Comparison of ENCODE assay signal across 2 cellular contexts in the genomic region with DNA sequence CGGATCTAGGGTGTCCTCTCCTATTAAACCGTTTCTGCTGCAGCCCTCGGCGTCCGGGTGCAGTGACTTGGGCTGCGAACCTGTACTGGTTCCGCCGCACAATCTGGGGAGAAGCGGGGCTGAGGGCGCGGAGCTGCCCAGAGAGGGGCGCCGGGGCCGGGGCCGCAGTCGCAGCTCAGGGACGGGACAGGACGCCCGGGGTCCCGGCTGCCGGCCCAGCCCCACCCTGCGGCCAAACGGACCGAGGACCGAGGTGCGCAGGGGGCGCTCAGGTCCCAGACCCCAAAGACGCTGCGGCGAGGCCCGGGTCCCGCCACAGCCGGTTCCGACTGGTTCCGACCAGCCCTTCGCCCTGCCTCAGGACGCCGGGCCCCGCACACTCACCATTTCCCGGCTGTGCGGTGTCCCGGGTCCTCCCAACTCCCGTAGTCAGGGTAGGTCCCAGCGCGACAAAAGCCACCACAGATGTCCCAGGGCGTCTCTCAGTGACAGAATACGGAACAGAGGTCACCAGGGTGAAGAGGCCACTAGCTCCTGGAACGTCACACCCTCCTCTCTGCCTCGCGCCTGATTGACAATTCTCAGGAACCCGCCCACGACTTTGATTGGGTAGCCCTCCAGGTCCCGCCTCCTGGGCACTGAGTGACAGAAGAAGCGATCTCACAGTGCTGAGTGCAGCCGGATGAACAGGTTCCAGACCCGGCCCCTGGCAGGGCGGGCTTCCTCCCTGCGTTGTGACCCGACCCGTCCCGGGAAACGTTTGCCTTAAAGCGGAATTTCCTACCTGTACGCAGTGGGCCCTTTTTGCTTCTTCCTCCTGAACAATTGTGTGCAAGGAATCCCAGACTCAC.
TF ChIP-seq lines count a peak whose summit lies in the region.

Gene ZNF44 (minus strand): TSS at position 576 of the 851 bp plus-strand sequence. CDS start 189 bp downstream, at position 387.

TF ChIP-seq in A549, 52 proteins besides CTCF, POLR2A, EP300 and RAD21 (continued from another document):
- TF ChIP-seq RNF2 (IDR thresholded peaks at IDR 0.05; ENCODE audit: borderline replicate concordance, low read depth) (no peak), HMGXB4 (CRISPR knock-in tag; IDR thresholded peaks at IDR 0.05; ENCODE audit: borderline replicate concordance) (no peak), SMC3 (IDR thresholded peaks at IDR 0.05) (no peak), CEBPB (IDR thresholded peaks at IDR 0.05) (no peak), RARB (CRISPR knock-in tag; IDR thresholded peaks at IDR 0.05) (no peak)

TF ChIP-seq in WTC11, 78 proteins besides CTCF, POLR2A, EP300 and RAD21 (continued from another document and continues in another):
- TF ChIP-seq, protein P1, sequence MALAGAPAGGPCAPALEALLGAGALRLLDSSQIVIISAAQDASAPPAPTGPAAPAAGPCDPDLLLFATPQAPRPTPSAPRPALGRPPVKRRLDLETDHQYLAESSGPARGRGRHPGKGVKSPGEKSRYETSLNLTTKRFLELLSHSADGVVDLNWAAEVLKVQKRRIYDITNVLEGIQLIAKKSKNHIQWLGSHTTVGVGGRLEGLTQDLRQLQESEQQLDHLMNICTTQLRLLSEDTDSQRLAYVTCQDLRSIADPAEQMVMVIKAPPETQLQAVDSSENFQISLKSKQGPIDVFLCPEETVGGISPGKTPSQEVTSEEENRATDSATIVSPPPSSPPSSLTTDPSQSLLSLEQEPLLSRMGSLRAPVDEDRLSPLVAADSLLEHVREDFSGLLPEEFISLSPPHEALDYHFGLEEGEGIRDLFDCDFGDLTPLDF (CRISPR knock-in tag; IDR thresholded peaks at IDR 0.05), result no peak
- TF ChIP-seq SMAD3 (CRISPR knock-in tag; IDR thresholded peaks at IDR 0.05; ENCODE audit: borderline replicate concordance), result no peak
- no peak for TF ChIP-seq SOX15 (CRISPR knock-in tag; IDR thresholded peaks at IDR 0.05)
- TF ChIP-seq ZNF232 (CRISPR knock-in tag; IDR thresholded peaks at IDR 0.05), result no peak
- no peak for TF ChIP-seq NR3C1 (CRISPR knock-in tag; conservative IDR thresholded peaks at IDR 0.05; ENCODE audit: low read depth)
- no peak for TF ChIP-seq NR2C2 (CRISPR knock-in tag; IDR thresholded peaks at IDR 0.05)
- TF ChIP-seq JUN (CRISPR knock-in tag; IDR thresholded peaks at IDR 0.05), result no peak
- no peak for TF ChIP-seq ATF3 (CRISPR knock-in tag; conservative IDR thresholded peaks at IDR 0.05)
- no peak for TF ChIP-seq EMX1 (CRISPR knock-in tag; IDR thresholded peaks at IDR 0.05)
- TF ChIP-seq, protein P2, sequence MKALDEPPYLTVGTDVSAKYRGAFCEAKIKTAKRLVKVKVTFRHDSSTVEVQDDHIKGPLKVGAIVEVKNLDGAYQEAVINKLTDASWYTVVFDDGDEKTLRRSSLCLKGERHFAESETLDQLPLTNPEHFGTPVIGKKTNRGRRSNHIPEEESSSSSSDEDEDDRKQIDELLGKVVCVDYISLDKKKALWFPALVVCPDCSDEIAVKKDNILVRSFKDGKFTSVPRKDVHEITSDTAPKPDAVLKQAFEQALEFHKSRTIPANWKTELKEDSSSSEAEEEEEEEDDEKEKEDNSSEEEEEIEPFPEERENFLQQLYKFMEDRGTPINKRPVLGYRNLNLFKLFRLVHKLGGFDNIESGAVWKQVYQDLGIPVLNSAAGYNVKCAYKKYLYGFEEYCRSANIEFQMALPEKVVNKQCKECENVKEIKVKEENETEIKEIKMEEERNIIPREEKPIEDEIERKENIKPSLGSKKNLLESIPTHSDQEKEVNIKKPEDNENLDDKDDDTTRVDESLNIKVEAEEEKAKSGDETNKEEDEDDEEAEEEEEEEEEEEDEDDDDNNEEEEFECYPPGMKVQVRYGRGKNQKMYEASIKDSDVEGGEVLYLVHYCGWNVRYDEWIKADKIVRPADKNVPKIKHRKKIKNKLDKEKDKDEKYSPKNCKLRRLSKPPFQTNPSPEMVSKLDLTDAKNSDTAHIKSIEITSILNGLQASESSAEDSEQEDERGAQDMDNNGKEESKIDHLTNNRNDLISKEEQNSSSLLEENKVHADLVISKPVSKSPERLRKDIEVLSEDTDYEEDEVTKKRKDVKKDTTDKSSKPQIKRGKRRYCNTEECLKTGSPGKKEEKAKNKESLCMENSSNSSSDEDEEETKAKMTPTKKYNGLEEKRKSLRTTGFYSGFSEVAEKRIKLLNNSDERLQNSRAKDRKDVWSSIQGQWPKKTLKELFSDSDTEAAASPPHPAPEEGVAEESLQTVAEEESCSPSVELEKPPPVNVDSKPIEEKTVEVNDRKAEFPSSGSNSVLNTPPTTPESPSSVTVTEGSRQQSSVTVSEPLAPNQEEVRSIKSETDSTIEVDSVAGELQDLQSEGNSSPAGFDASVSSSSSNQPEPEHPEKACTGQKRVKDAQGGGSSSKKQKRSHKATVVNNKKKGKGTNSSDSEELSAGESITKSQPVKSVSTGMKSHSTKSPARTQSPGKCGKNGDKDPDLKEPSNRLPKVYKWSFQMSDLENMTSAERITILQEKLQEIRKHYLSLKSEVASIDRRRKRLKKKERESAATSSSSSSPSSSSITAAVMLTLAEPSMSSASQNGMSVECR (CRISPR knock-in tag; IDR thresholded peaks at IDR 0.05; ENCODE audit: borderline replicate concordance), result 0 out of 2 replicates have a peak, but pooled peaks have one; percentile 45
- no peak for TF ChIP-seq MLX (CRISPR knock-in tag; IDR thresholded peaks at IDR 0.05)
- TF ChIP-seq, protein P3, sequence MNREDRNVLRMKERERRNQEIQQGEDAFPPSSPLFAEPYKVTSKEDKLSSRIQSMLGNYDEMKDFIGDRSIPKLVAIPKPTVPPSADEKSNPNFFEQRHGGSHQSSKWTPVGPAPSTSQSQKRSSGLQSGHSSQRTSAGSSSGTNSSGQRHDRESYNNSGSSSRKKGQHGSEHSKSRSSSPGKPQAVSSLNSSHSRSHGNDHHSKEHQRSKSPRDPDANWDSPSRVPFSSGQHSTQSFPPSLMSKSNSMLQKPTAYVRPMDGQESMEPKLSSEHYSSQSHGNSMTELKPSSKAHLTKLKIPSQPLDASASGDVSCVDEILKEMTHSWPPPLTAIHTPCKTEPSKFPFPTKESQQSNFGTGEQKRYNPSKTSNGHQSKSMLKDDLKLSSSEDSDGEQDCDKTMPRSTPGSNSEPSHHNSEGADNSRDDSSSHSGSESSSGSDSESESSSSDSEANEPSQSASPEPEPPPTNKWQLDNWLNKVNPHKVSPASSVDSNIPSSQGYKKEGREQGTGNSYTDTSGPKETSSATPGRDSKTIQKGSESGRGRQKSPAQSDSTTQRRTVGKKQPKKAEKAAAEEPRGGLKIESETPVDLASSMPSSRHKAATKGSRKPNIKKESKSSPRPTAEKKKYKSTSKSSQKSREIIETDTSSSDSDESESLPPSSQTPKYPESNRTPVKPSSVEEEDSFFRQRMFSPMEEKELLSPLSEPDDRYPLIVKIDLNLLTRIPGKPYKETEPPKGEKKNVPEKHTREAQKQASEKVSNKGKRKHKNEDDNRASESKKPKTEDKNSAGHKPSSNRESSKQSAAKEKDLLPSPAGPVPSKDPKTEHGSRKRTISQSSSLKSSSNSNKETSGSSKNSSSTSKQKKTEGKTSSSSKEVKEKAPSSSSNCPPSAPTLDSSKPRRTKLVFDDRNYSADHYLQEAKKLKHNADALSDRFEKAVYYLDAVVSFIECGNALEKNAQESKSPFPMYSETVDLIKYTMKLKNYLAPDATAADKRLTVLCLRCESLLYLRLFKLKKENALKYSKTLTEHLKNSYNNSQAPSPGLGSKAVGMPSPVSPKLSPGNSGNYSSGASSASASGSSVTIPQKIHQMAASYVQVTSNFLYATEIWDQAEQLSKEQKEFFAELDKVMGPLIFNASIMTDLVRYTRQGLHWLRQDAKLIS (CRISPR knock-in tag; IDR thresholded peaks at IDR 0.05; ENCODE audit: borderline replicate concordance), result no peak
- TF ChIP-seq ERG (CRISPR knock-in tag; IDR thresholded peaks at IDR 0.05), result no peak
- no peak for TF ChIP-seq PREB (CRISPR knock-in tag; IDR thresholded peaks at IDR 0.05; ENCODE audit: borderline replicate concordance)
- 0 out of 2 replicates have a peak, but pooled peaks have one; percentile 24 for TF ChIP-seq GABPB1 (CRISPR knock-in tag; IDR thresholded peaks at IDR 0.05)
- TF ChIP-seq ETV6 (CRISPR knock-in tag; IDR thresholded peaks at IDR 0.05), result no peak
- TF ChIP-seq TEAD4 (CRISPR knock-in tag; IDR thresholded peaks at IDR 0.05), result no peak
- TF ChIP-seq RELA (CRISPR knock-in tag; IDR thresholded peaks at IDR 0.05; ENCODE audit: borderline replicate concordance), result no peak
- TF ChIP-seq, protein P4, sequence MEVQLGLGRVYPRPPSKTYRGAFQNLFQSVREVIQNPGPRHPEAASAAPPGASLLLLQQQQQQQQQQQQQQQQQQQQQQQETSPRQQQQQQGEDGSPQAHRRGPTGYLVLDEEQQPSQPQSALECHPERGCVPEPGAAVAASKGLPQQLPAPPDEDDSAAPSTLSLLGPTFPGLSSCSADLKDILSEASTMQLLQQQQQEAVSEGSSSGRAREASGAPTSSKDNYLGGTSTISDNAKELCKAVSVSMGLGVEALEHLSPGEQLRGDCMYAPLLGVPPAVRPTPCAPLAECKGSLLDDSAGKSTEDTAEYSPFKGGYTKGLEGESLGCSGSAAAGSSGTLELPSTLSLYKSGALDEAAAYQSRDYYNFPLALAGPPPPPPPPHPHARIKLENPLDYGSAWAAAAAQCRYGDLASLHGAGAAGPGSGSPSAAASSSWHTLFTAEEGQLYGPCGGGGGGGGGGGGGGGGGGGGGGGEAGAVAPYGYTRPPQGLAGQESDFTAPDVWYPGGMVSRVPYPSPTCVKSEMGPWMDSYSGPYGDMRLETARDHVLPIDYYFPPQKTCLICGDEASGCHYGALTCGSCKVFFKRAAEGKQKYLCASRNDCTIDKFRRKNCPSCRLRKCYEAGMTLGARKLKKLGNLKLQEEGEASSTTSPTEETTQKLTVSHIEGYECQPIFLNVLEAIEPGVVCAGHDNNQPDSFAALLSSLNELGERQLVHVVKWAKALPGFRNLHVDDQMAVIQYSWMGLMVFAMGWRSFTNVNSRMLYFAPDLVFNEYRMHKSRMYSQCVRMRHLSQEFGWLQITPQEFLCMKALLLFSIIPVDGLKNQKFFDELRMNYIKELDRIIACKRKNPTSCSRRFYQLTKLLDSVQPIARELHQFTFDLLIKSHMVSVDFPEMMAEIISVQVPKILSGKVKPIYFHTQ (CRISPR knock-in tag; IDR thresholded peaks at IDR 0.05), result no peak
- TF ChIP-seq, protein P5, sequence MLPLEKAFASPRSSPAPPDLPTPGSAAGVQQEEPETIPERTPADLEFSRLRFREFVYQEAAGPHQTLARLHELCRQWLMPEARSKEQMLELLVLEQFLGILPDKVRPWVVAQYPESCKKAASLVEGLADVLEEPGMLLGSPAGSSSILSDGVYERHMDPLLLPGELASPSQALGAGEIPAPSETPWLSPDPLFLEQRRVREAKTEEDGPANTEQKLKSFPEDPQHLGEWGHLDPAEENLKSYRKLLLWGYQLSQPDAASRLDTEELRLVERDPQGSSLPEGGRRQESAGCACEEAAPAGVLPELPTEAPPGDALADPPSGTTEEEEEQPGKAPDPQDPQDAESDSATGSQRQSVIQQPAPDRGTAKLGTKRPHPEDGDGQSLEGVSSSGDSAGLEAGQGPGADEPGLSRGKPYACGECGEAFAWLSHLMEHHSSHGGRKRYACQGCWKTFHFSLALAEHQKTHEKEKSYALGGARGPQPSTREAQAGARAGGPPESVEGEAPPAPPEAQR (CRISPR knock-in tag; IDR thresholded peaks at IDR 0.05), result no peak
- no peak for TF ChIP-seq PRDM15 (CRISPR knock-in tag; IDR thresholded peaks at IDR 0.05)
- TF ChIP-seq ZNF396 (CRISPR knock-in tag; IDR thresholded peaks at IDR 0.05; ENCODE audit: borderline replicate concordance), result no peak
- TF ChIP-seq, protein P6, sequence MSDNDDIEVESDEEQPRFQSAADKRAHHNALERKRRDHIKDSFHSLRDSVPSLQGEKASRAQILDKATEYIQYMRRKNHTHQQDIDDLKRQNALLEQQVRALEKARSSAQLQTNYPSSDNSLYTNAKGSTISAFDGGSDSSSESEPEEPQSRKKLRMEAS (CRISPR knock-in tag; IDR thresholded peaks at IDR 0.05), result peak; percentile 54; the same call in 1 of the 2 replicates
- TF ChIP-seq SMAD4 (CRISPR knock-in tag; IDR thresholded peaks at IDR 0.05), result no peak
